In the genomic region with DNA sequence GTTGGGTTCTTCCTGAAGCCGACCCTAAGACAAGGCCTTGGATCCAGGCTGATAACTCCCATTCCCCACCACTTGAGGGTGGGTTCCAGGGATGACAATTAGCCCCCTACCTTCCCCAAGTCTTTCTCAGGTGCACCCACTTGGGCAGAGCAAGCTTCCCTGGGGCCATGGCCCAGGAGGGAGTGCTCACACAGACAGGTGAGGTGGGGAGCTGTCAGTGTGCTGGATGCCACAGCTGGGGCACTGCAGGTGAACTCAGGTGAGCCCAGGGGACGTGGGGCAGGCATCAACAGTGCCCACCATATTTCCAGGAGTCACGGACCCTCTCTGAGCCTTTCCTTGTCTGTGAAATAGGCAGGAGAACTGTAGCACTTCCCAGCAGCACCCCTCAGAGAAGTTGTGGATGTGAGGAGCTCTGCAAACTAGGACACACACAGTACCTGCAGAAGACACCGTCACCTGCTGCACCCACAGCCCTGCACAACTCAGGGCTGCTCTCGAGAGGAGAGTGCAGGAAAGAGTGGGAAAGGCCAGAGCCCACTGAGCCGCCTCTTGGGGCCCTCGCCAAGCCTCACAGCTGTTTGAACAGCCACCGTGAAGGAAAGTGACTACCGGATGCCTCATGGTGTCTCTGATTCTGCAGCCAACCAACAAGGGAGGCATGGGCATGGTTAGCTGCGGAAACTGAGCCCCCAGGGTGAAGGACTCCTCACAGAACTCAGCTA, we compare ENCODE assay signal across 2 cellular contexts.
TF ChIP-seq lines count a peak whose summit lies in the region.

No MANE protein-coding gene starts in this region.

TF ChIP-seq in IMR-90, 13 proteins besides CTCF, POLR2A, EP300 and RAD21:
- TF ChIP-seq MAZ (IDR thresholded peaks at IDR 0.05; ENCODE audit: borderline replicate concordance, low read depth, low read length), result no peak
- TF ChIP-seq MXI1 (IDR thresholded peaks at IDR 0.05; ENCODE audit: borderline replicate concordance, low read depth, low read length), result no peak
- TF ChIP-seq MAFK (IDR thresholded peaks at IDR 0.05; ENCODE audit: low read depth, low read length), result no peak
- TF ChIP-seq BHLHE40 (IDR thresholded peaks at IDR 0.05; ENCODE audit: low read depth, low read length), result no peak
- TF ChIP-seq FOS (IDR thresholded peaks at IDR 0.05; ENCODE audit: low read depth, low read length), result no peak
TF ChIP-seq in IMR-90: peak in this region for 0.

TF ChIP-seq in H1, 55 proteins besides CTCF, POLR2A, EP300 and RAD21:
- TF ChIP-seq RXRA (IDR thresholded peaks at IDR 0.05; ENCODE audit: insufficient read depth, low read depth, low read length) (no peak), GABPA (IDR thresholded peaks at IDR 0.05; ENCODE audit: borderline replicate concordance, insufficient read depth, low read length) (no peak), NANOG (IDR thresholded peaks at IDR 0.05; ENCODE audit: insufficient read depth, low read depth, low read length, poor library complexity, severe bottlenecking) (no peak), JUN (IDR thresholded peaks at IDR 0.05; ENCODE audit: low read depth, low read length) (no peak)
TF ChIP-seq in H1: peak in this region for 0.
